ENCODE assay signal across 25 cellular contexts in the genomic region with DNA sequence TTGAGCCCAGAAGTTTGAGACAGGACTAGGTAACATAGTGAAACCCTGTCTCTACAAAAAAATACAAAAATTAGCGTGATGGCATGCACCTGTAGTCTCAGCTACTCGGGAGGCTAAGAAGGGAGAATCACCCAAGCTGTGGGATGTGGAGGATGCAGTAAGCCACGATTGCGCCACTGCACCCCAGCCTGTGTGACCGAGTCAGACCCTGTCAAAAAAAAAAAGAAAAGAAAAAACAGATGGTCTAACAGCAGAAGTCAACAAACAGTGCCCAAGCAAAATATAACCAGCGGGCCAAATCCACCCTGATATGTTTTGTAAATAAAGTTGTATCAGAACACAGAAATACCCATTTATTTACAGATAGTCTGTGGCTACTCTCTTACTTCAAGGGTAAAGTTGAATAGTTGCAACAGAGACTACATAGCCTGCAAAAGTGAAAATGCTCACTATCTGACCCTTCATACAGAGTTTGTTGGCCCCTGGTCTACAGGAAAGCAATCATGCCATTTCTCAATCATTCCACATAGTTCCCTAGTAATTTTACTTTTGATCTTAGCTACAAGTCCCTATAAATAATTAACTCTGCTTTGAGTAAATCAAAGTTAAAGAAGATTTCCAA.
A peak's percentile ranks its signal among the peaks of the same experiment; 100 is the strongest.
DNase-seq lines count a peak whose midpoint lies in the region; TF ChIP-seq lines count a peak whose summit lies in the region.
"Had no signal": no experiment of that assay in that cellular context is flagged by ENCODE, and none has a peak within 500 bp of the region (broad histone marks: within the 10 kb centered on the region; RNA-seq: fewer than 3 reads in every experiment).

No MANE protein-coding gene starts in this region.

- H2AFZ ChIP-seq in mesenchymal stem cell (ENCODE audit: low read depth, low read length) (no peak overlapping the region), OCI-LY7 (ENCODE audit: low read length) (no peak overlapping the region)

- no peaks in the 10 kb centered on the region for H3K79me2 ChIP-seq in OCI-LY7 (ENCODE audit: insufficient read depth, low read depth, low read length)

- no peak overlapping the region for H3K23ac ChIP-seq in mesenchymal stem cell (ENCODE audit: low read length in 2 of 2)

- peaks cover 8% of the 10 kb centered on the region for H3K9me3 ChIP-seq in mesenchymal stem cell (ENCODE audit: control insufficient read depth, low read length)
- no peaks in the 10 kb centered on the region for H3K9me3 ChIP-seq in OCI-LY7 (ENCODE audit: low read length)
- H3K9me3 ChIP-seq: BE2C, MG63, Peyer's patch had no signal

- no peak overlapping the region for H3K9ac ChIP-seq in mesenchymal stem cell (ENCODE audit: low read length)

- no peak overlapping the region for H3K4ac ChIP-seq in mesenchymal stem cell (ENCODE audit: low read depth in 1 of 2, low read length in 2 of 2)

- H3K27me3 ChIP-seq in mesenchymal stem cell (ENCODE audit: control insufficient read depth in 1 of 2, insufficient read depth in 1 of 2, low read length in 2 of 2) = no peaks in the 10 kb centered on the region
- H3K27me3 ChIP-seq: BE2C, MG63, Peyer's patch had no signal

- in situ Hi-C loops in GM13977 (cut with MboI; ENCODE audit: low pct_unique_long_range_greater_than_20kb, low sequenced_read_pairs, unreplicated experiment) = no loop called here

- H3K27ac ChIP-seq in mesenchymal stem cell (ENCODE audit: low read length, poor library complexity, severe bottlenecking) = no peak overlapping the region
- H3K27ac ChIP-seq in OCI-LY7 (ENCODE audit: low read depth, low read length, poor library complexity, severe bottlenecking) = no peak overlapping the region
- H3K27ac ChIP-seq: HL-60, Peyer's patch had no signal

- H2BK12ac ChIP-seq in mesenchymal stem cell (ENCODE audit: low read length in 2 of 2) = no peak overlapping the region

- H2BK5ac ChIP-seq in mesenchymal stem cell (ENCODE audit: low read depth, low read length, poor library complexity, severe bottlenecking) = no peak overlapping the region

- no peak overlapping the region for H4K91ac ChIP-seq in mesenchymal stem cell (ENCODE audit: low read length)

- H4K8ac ChIP-seq in mesenchymal stem cell (ENCODE audit: low read length) = no peak overlapping the region

- no peak overlapping the region for H2AK5ac ChIP-seq in mesenchymal stem cell (ENCODE audit: low read length, severe bottlenecking)

- TF ChIP-seq CTCF in fibroblast of villous mesenchyme (IDR thresholded peaks at IDR 0.05; ENCODE audit: insufficient read depth, low read depth, low read length) (no peak), GM13977 (IDR thresholded peaks at IDR 0.05; ENCODE audit: extremely low read depth, insufficient read depth, missing control alignments) (no peak), OCI-LY7 (conservative IDR thresholded peaks at IDR 0.05; ENCODE audit: low read length) (no peak)

- BruUV-seq in OCI-LY7 (replicated peaks; lab: Mats Ljungman, UMichigan) = no TSS peak

- intact Hi-C loops in OCI-LY7 (cut with micrococcal nuclease; ENCODE audit: unreplicated experiment) = no loop called here

- H3K4me1 ChIP-seq in mesenchymal stem cell (ENCODE audit: control insufficient read depth, insufficient read depth, low read depth, low read length) = no peaks in the 10 kb centered on the region
- H3K4me1 ChIP-seq in OCI-LY7 (ENCODE audit: insufficient read depth, low read length, poor library complexity, severe bottlenecking) = no peaks in the 10 kb centered on the region
- H3K4me1 ChIP-seq: BE2C, Peyer's patch had no signal

- POLR2A ChIA-PET in OCI-LY7 (lab: Charles Lee) = no interaction called here

- no peak overlapping the region for H3K14ac ChIP-seq in mesenchymal stem cell (ENCODE audit: low read length in 2 of 2)

- H2BK15ac ChIP-seq in mesenchymal stem cell (ENCODE audit: low read depth, poor library complexity, severe bottlenecking) = no peak overlapping the region

- H3K36me3 ChIP-seq in mesenchymal stem cell (ENCODE audit: control insufficient read depth in 1 of 2, insufficient read depth in 2 of 2, low read depth in 1 of 2, low read length in 2 of 2) (no peaks in the 10 kb centered on the region), OCI-LY7 (ENCODE audit: insufficient read depth, low read length) (no peaks in the 10 kb centered on the region)
- H3K36me3 ChIP-seq: BE2C, MG63, Peyer's patch had no signal

- H3K9me2 ChIP-seq in OCI-LY7 (ENCODE audit: insufficient read depth, low read length) = no peaks in the 10 kb centered on the region

- no peaks in the 10 kb centered on the region for H4K20me1 ChIP-seq in OCI-LY7 (ENCODE audit: insufficient read depth, low read length)

- no peak overlapping the region for H2BK120ac ChIP-seq in mesenchymal stem cell (ENCODE audit: low read depth, low read length)

- H3K4me3 ChIP-seq in fibroblast of villous mesenchyme (ENCODE audit: low read depth, low read length) (no peak overlapping the region), mesenchymal stem cell (ENCODE audit: insufficient read depth in 1 of 2, low read depth in 1 of 2, low read length in 2 of 2) (no peak overlapping the region), OCI-LY7 (ENCODE audit: low read depth, low read length, poor library complexity, severe bottlenecking) (no peak overlapping the region)
- H3K4me3 ChIP-seq: MG63, Peyer's patch had no signal

- H3K18ac ChIP-seq in mesenchymal stem cell (ENCODE audit: low read depth in 1 of 2, low read length in 2 of 2) = no peak overlapping the region

- DNase-seq in MV-4-11 (lab: John Stamatoyannopoulos, UW) (peak; percentile 63), fibroblast of villous mesenchyme (ENCODE audit: low read depth) (peak; percentile 22), mesenchymal stem cell (peak; percentile 15), GM13977 (ENCODE audit: low spot score) (no peak), OCI-LY7 (ENCODE audit: low spot score) (no peak), NK-92 (lab: John Stamatoyannopoulos, UW; ENCODE audit: unreplicated experiment) (no peak), erythroblast (lab: John Stamatoyannopoulos, UW) (no peak)
- DNase-seq: BE2C, Calu3, DMS79 treated with DMSO at 0.1 percent for 48 hours, GF-D8, KBM-7, MG63, NCI-H1092 treated with DMSO at 0.1 percent for 48 hours, NCI-H1436, NCI-H187, NCI-H2081 treated with DMSO at 0.1 percent for 48 hours, NCI-H2171, NCI-H226, NCI-H510A, NCI-H69, OCI-M1, Peyer's patch, SHP77 treated with DMSO at 0.1 percent for 48 hours had no signal

- WGBS in mesenchymal stem cell = 84% methylated on average over 5 of the region's 6 CpGs

- CTCF ChIA-PET in OCI-LY7 (lab: Charles Lee; ENCODE audit: unreplicated experiment) = no interaction called here

- TF ChIP-seq POLR2A in erythroblast (IDR thresholded peaks at IDR 0.05; ENCODE audit: low read length) = no peak

- H3K4me2 ChIP-seq in mesenchymal stem cell (ENCODE audit: low read length, poor library complexity, severe bottlenecking) (no peak overlapping the region), OCI-LY7 (ENCODE audit: low read length) (no peak overlapping the region)

- no peaks in the 10 kb centered on the region for H3K79me1 ChIP-seq in mesenchymal stem cell (replicated peaks; ENCODE audit: low read length, poor library complexity, severe bottlenecking)

Comparison
In these comparisons a context has a peak if more than half of its experiments do, and no peak if none do; other contexts are left out.
1. DNase-seq: peak in MV-4-11 (single experiment), fibroblast of villous mesenchyme (single experiment) and mesenchymal stem cell (single experiment); none in GM13977 (single experiment), OCI-LY7 (single experiment), NK-92 (single experiment) and erythroblast (0 of 2).